7 cellular contexts compared by ENCODE assay signal in the genomic region with DNA sequence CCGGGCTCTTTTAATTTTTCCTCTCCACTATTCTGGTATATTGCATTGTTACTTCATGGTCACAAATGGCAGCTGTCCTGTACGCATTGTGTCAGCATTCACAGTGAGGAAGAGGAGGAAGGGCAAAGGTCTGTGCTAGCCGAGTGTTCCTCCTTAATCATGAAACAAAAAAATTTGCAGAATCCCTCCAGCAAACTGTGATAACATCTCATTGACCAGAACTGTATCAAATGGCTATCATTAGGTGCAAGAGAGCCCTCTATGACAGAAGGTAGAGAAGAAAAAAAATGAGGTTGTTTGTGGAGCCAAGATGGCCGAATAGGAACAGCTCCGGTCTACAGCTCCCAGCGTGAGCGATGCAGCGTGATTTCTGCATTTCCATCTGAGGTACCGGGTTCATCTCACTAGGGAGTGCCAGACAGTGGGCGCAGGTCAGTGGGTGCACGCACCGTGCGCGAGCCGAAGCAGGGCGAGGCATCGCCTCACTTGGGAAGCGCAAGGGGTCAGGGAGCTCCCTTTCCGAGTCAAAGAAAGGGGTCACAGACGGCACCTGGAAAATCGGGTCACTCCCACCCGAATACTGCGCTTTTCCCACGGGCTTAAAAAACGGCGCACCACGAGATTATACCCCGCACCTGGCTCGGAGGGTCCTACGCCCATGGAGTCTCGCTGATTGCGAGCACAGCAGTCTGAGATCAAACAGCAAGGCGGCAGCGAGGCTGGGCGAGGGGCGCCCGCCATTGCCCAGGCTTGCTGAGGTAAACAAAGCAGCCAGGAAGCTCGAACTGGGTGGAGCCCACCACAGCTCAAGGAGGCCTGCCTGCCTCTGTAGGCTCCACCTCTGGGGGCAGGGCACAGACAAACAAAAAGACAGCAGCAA.
A peak's percentile ranks its signal among the peaks of the same experiment; 100 is the strongest.
DNase-seq lines count a peak whose midpoint lies in the region; ATAC-seq lines count a peak whose summit lies in the region.
"Not testable (repeated sequence)": the region's sequence is repeated elsewhere in the genome, so short reads cannot be mapped to it uniquely, and the experiment has no call there.

No MANE protein-coding gene starts in this region.

- peak overlapping the region; percentile 87 for H3K9ac ChIP-seq in HUES6 (ENCODE audit: low read length)
- not testable (repeated sequence) for H3K9ac ChIP-seq in trophoblast cell (ENCODE audit: low read length)

- H3K79me1 ChIP-seq in trophoblast cell (ENCODE audit: low read length): not testable (repeated sequence)

- no CpG with 5 or more reads among the region's 38 CpGs for WGBS in trophoblast cell (ENCODE audit: extremely low coverage, insufficient coverage, insufficient read length)

- H3K27ac Mint-ChIP-seq in T-helper 2 cell treated with Interferon-gamma antibody and Interleukin-4, amounts not matched to agents 5 μg/mL and 100 μg/mL, for 36 hours; central memory CD8-positive, alpha-beta T cell (ENCODE audit: low read depth): not testable (repeated sequence)
- peak overlapping the region in 2 of 6 donors; percentile 80 to 85 for H3K27ac Mint-ChIP-seq in immature natural killer cell

- not testable (repeated sequence) for H2BK12ac ChIP-seq in trophoblast cell (ENCODE audit: low read length)

- not testable (repeated sequence) for H3K9me3 Mint-ChIP-seq in T-helper 2 cell treated with Interferon-gamma antibody and Interleukin-4, amounts not matched to agents 5 μg/mL and 100 μg/mL, for 36 hours; central memory CD8-positive, alpha-beta T cell; immature natural killer cell

- not testable (repeated sequence) for H3K4ac ChIP-seq in trophoblast cell (ENCODE audit: low read depth, low read length)

- H2AK5ac ChIP-seq in trophoblast cell (ENCODE audit: low read length): not testable (repeated sequence)

- peak overlapping the region; percentile 73 for H3K4me3 ChIP-seq in HUES6 (ENCODE audit: low read depth, low read length)
- H3K4me3 ChIP-seq in trophoblast cell (ENCODE audit: low read depth, low read length): not testable (repeated sequence)

- H3K14ac ChIP-seq in trophoblast cell (ENCODE audit: low read length): not testable (repeated sequence)

- not testable (repeated sequence) for H4K91ac ChIP-seq in trophoblast cell (ENCODE audit: low read depth, low read length)

- peak overlapping the region; percentile 19 for H4K8ac ChIP-seq in trophoblast cell (ENCODE audit: low read depth, low read length)

- not testable (repeated sequence) for H3K27me3 ChIP-seq in HUES6 (ENCODE audit: control insufficient read depth, insufficient read depth, low read length); trophoblast cell (ENCODE audit: insufficient read depth, low read length)

- not testable (repeated sequence) for H2BK120ac ChIP-seq in trophoblast cell (ENCODE audit: insufficient read depth, low read length, poor library complexity)

- peak overlapping the region; percentile 84 for H3K27ac ChIP-seq in HUES6 (ENCODE audit: low read depth, low read length)
- not testable (repeated sequence) for H3K27ac ChIP-seq in trophoblast cell (ENCODE audit: low read depth, low read length)

- ATAC-seq in GM18517 (IDR thresholded peaks at IDR 0.05; ENCODE audit: unreplicated experiment): peak; percentile 90
- ATAC-seq in central memory CD8-positive, alpha-beta T cell (replicated peaks; ENCODE audit: extremely low read depth, poor library complexity, severe bottlenecking): not testable (repeated sequence)

- H3K4me1 Mint-ChIP-seq in T-helper 2 cell treated with Interferon-gamma antibody and Interleukin-4, amounts not matched to agents 5 μg/mL and 100 μg/mL, for 36 hours (ENCODE audit: low read depth); central memory CD8-positive, alpha-beta T cell; immature natural killer cell: not testable (repeated sequence)

- H3K79me2 ChIP-seq in trophoblast cell (ENCODE audit: control insufficient read depth, insufficient read depth, low read length, poor library complexity): not testable (repeated sequence)

- not testable (repeated sequence) for H2BK5ac ChIP-seq in trophoblast cell (ENCODE audit: low read depth, low read length, poor library complexity)

- H3K27me3 Mint-ChIP-seq in T-helper 2 cell treated with Interferon-gamma antibody and Interleukin-4, amounts not matched to agents 5 μg/mL and 100 μg/mL, for 36 hours (ENCODE audit: low read depth); immature natural killer cell (ENCODE audit: low read depth in 3 of 3): not testable (repeated sequence)
- H3K27me3 Mint-ChIP-seq in central memory CD8-positive, alpha-beta T cell: peaks cover 13% of the 10 kb centered on the region

- H3K18ac ChIP-seq in trophoblast cell (ENCODE audit: low read length): not testable (repeated sequence)

- H3K4me2 ChIP-seq in trophoblast cell (ENCODE audit: low read length): not testable (repeated sequence)

- H3K4me3 Mint-ChIP-seq in T-helper 2 cell treated with Interferon-gamma antibody and Interleukin-4, amounts not matched to agents 5 μg/mL and 100 μg/mL, for 36 hours: peak overlapping the region; percentile 29
- H3K4me3 Mint-ChIP-seq in central memory CD8-positive, alpha-beta T cell: peak overlapping the region; percentile 23
- H3K4me3 Mint-ChIP-seq in immature natural killer cell: peak overlapping the region in 3 of 5 donors; percentile 6 to 80 (median 40)

- DNase-seq in NCI-H748 (lab: John Stamatoyannopoulos, UW; ENCODE audit: unreplicated experiment): peak; percentile 55
- DNase-seq in T-helper 2 cell treated with Interferon-gamma antibody and Interleukin-4, amounts not matched to agents 5 μg/mL and 100 μg/mL, for 36 hours (ENCODE audit: low spot score); central memory CD8-positive, alpha-beta T cell (ENCODE audit: low spot score in 2 of 2): not testable (repeated sequence)
- peak in 1 of 3 donors; percentile 19 for DNase-seq in immature natural killer cell
- DNase-seq in trophoblast cell: peak in 1 of 2 donors; percentile 53

- not testable (repeated sequence) for H2AFZ ChIP-seq in trophoblast cell (ENCODE audit: insufficient read depth, low read length, poor library complexity)

- H3K36me3 ChIP-seq in HUES6 (ENCODE audit: control insufficient read depth, insufficient read depth, low read length); trophoblast cell (ENCODE audit: control insufficient read depth in 1 of 2, insufficient read depth in 2 of 2, low read length in 2 of 2): not testable (repeated sequence)

- not testable (repeated sequence) for H3K4me1 ChIP-seq in HUES6 (ENCODE audit: control insufficient read depth, insufficient read depth, low read length); trophoblast cell (ENCODE audit: control insufficient read depth in 1 of 2, insufficient read depth in 2 of 2, low read length in 2 of 2)

- H3K36me3 Mint-ChIP-seq in T-helper 2 cell treated with Interferon-gamma antibody and Interleukin-4, amounts not matched to agents 5 μg/mL and 100 μg/mL, for 36 hours (ENCODE audit: low read depth); central memory CD8-positive, alpha-beta T cell (ENCODE audit: insufficient read depth); immature natural killer cell: not testable (repeated sequence)

- not testable (repeated sequence) for H3K23ac ChIP-seq in trophoblast cell (ENCODE audit: low read length)

- H4K12ac ChIP-seq in trophoblast cell (ENCODE audit: low read depth, low read length): not testable (repeated sequence)

- not testable (repeated sequence) for H3K9me3 ChIP-seq in HUES6 (ENCODE audit: control insufficient read depth, insufficient read depth, low read depth, low read length); trophoblast cell (ENCODE audit: insufficient read depth, low read depth, low read length)
